In genomic region chr19:18500820-18501219, GRCh38 we compare ENCODE assay signal across 1 cellular context.
TF ChIP-seq lines count a peak whose summit lies in the region.

No MANE protein-coding gene starts in this region.

TF ChIP-seq in H1, 55 proteins besides CTCF, POLR2A, EP300 and RAD21:
- TF ChIP-seq SIRT6 (IDR thresholded peaks at IDR 0.05; ENCODE audit: low read length) (no peak), ASH2L (IDR thresholded peaks at IDR 0.05; ENCODE audit: low read length) (no peak), E2F6 (IDR thresholded peaks at IDR 0.05) (no peak), CHD7 (IDR thresholded peaks at IDR 0.05; ENCODE audit: insufficient replicate concordance, low read length) (no peak), SP1 (IDR thresholded peaks at IDR 0.05; ENCODE audit: low read depth, low read length) (no peak), SP2 (IDR thresholded peaks at IDR 0.05; ENCODE audit: low read length) (no peak), HDAC6 (IDR thresholded peaks at IDR 0.05; ENCODE audit: low read depth, low read length) (no peak), BCL11A (IDR thresholded peaks at IDR 0.05; ENCODE audit: low read depth in 2 of 2, low read length in 2 of 2) (no peak), RNF2 (IDR thresholded peaks at IDR 0.05; ENCODE audit: borderline replicate concordance, low read depth, low read length, missing control alignments, poor library complexity, severe bottlenecking) (no peak), RXRA (IDR thresholded peaks at IDR 0.05; ENCODE audit: insufficient read depth, low read depth, low read length) (no peak), JUN (IDR thresholded peaks at IDR 0.05; ENCODE audit: low read depth, low read length) (no peak), KDM4A (IDR thresholded peaks at IDR 0.05; ENCODE audit: low read depth, low read length, severe bottlenecking) (no peak), CBX8 (IDR thresholded peaks at IDR 0.05; ENCODE audit: borderline replicate concordance, low read depth, low read length) (no peak), NRF1 (IDR thresholded peaks at IDR 0.05; ENCODE audit: low read depth, low read length) (no peak), SP4 (IDR thresholded peaks at IDR 0.05; ENCODE audit: low read length) (no peak)
